ENCODE assay signal across 8 cellular contexts in genomic region chr14:21437063-21437901, GRCh38. TPM values are rescaled to one million over a fixed set of nuclear protein-coding genes. Genes with fewer than 3 reads are reported as not detected.
DNase-seq lines count a peak whose midpoint lies in the region; ATAC-seq and TF ChIP-seq lines count a peak whose summit lies in the region.

No MANE protein-coding gene starts in this region.

- peak overlapping the region; percentile 78 for H3K4me2 ChIP-seq in mammary epithelial cell (ENCODE audit: insufficient read depth, low read depth, low read length)

- H3K27me3 ChIP-seq in AG04450 (ENCODE audit: control insufficient read depth, insufficient read depth, low read length) (no peaks in the 10 kb centered on the region), WERI-Rb-1 (ENCODE audit: insufficient read depth, low read depth, severe bottlenecking) (no peaks in the 10 kb centered on the region), mammary epithelial cell (ENCODE audit: insufficient read depth, low read length) (no peaks in the 10 kb centered on the region), iPS-20b (ENCODE audit: insufficient read depth, low read length) (no peaks in the 10 kb centered on the region)

- BruUV-seq in mammary epithelial cell (replicated peaks; lab: Mats Ljungman, UMichigan) = TSS peak; percentile 35

- peaks cover 97% of the 10 kb centered on the region for H3K79me2 ChIP-seq in mammary epithelial cell (ENCODE audit: insufficient read depth, low read length)

- H3K4me1 ChIP-seq in mammary epithelial cell (ENCODE audit: insufficient read depth, low read length) = peaks cover 12% of the 10 kb centered on the region
- peaks cover 7% of the 10 kb centered on the region; the same call in 1 of the 2 replicates for H3K4me1 ChIP-seq in iPS-20b (ENCODE audit: insufficient read depth, low read length)

- H2AFZ ChIP-seq in mammary epithelial cell (ENCODE audit: low read depth, low read length) = peak overlapping the region; percentile 96

- CTCF ChIA-PET in AG04450 (lab: Charles Lee) (interaction anchor here (1.0 to 2.9 kb wide), 5 partner anchors 19 to 423 kb away, joined by 3 to 23 read pairs (median 6); partner anchors contain the start of genes CHD8, RAB2B and TOX4), mammary epithelial cell (lab: Charles Lee; ENCODE audit: low non-redundant PET) (interaction anchor here (0.5 to 1.0 kb wide), 3 partner anchors 13 to 153 kb away, joined by 3 to 6 read pairs (median 5); partner anchors contain the start of gene CHD8)

- 22% methylated on average over 12 of the region's 33 CpGs for WGBS in mammary epithelial cell (ENCODE audit: low coverage, missing lambda C conversion rate)

- DNase-seq in AG04450 (ENCODE audit: low read depth, low spot score) (peak; percentile 99), NCI-H2196 treated with DMSO at 0.1 percent for 48 hours (lab: John Stamatoyannopoulos, UW; ENCODE audit: unreplicated experiment) (peak; percentile 96), WERI-Rb-1 (peak; percentile 99), mammary epithelial cell (peak; percentile 98)

- TF ChIP-seq CTCF in AG04450 (IDR thresholded peaks at IDR 0.05; ENCODE audit: low read depth, low read length) = no peak
- TF ChIP-seq CTCF in WERI-Rb-1 (IDR thresholded peaks at IDR 0.05; ENCODE audit: low read depth, low read length) = no peak
- TF ChIP-seq CTCF in mammary epithelial cell (conservative IDR thresholded peaks at IDR 0.05 in 1 of 2, IDR thresholded peaks at IDR 0.05 in 1 of 2; ENCODE audit: extremely low read depth in 1 of 2, insufficient read depth in 1 of 2, low read depth in 1 of 2, low read length in 2 of 2) = no peak

- dilution Hi-C loops in mammary epithelial cell (cut with HindIII; ENCODE audit: low sequenced_read_pairs) = no loop called here

- peak overlapping the region; percentile 80 for H3K9ac ChIP-seq in mammary epithelial cell (ENCODE audit: insufficient read depth, low read length)
- H3K9ac ChIP-seq in iPS-20b (ENCODE audit: low read depth, low read length) = peak overlapping the region; percentile 89

- intact Hi-C loops in mammary epithelial cell (cut with micrococcal nuclease) = loop anchor here (1.0 kb wide), 2 partner anchors 19 to 39 kb away; partner anchors contain the start of genes CHD8 and RAB2B

- POLR2A ChIA-PET in AG04450 (lab: Yijun Ruan, JAX) = interaction anchor here (0.6 to 2.0 kb wide), 10 partner anchors 13 to 1094 kb away, joined by 3 to 35 read pairs (median 4); partner anchors contain the start of genes CHD8, METTL3, PARP2 and RAB2B

- no peaks in the 10 kb centered on the region for H4K20me1 ChIP-seq in mammary epithelial cell (ENCODE audit: insufficient read depth, low read length)

- peak; percentile 98 for ATAC-seq in GM18907 (IDR thresholded peaks at IDR 0.05; ENCODE audit: unreplicated experiment)
- peak; percentile 99 for ATAC-seq in HG03139 (IDR thresholded peaks at IDR 0.05; ENCODE audit: unreplicated experiment)

- peak overlapping the region; percentile 93 for H3K4me3 ChIP-seq in AG04450 (ENCODE audit: low read depth, low read length)
- peak overlapping the region; percentile 78 for H3K4me3 ChIP-seq in WERI-Rb-1 (ENCODE audit: low read depth, low read length)
- peak overlapping the region; percentile 80 to 91 (median 84) for H3K4me3 ChIP-seq in mammary epithelial cell (replicated peaks in 1 of 3; ENCODE audit: insufficient read depth in 1 of 3, low read depth in 2 of 3, low read length in 3 of 3)
- H3K4me3 ChIP-seq in iPS-20b (ENCODE audit: low read length) = peak overlapping the region; percentile 89
- H3K4me3 ChIP-seq in skin epidermis = peak overlapping the region; percentile 61 to 96 (median 81)

- H3K9me3 ChIP-seq in AG04450 (ENCODE audit: control insufficient read depth, insufficient read depth, low read length) (no peaks in the 10 kb centered on the region), WERI-Rb-1 (ENCODE audit: severe bottlenecking) (no peaks in the 10 kb centered on the region), mammary epithelial cell (replicated peaks; ENCODE audit: insufficient read depth, low read length) (no peaks in the 10 kb centered on the region), iPS-20b (ENCODE audit: insufficient read depth, low read depth, low read length) (no peaks in the 10 kb centered on the region)

- in situ Hi-C loops in mammary epithelial cell (cut with MboI; ENCODE audit: low sequenced_read_pairs in 2 of 2) = no loop called here

- H3K36me3 ChIP-seq in WERI-Rb-1 (peaks cover 3% of the 10 kb centered on the region), mammary epithelial cell (ENCODE audit: insufficient read depth, low read length) (no peaks in the 10 kb centered on the region), iPS-20b (ENCODE audit: insufficient read depth, low read depth, low read length) (peaks cover 11% of the 10 kb centered on the region; the same call in 1 of the 2 replicates)

- H3K27ac ChIP-seq in AG04450 (ENCODE audit: low read depth, low read length) = peak overlapping the region; percentile 88
- H3K27ac ChIP-seq in WERI-Rb-1 = peak overlapping the region; percentile 90
- H3K27ac ChIP-seq in mammary epithelial cell (ENCODE audit: insufficient read depth, low read depth, low read length) = peak overlapping the region; percentile 80
- peak overlapping the region; percentile 74 for H3K27ac ChIP-seq in iPS-20b (ENCODE audit: low read length)
- peak overlapping the region; percentile 54 to 96 (median 88) for H3K27ac ChIP-seq in skin epidermis

RNA-seq across cellular contexts. Expression of gene CHD8, which starts 18.6 kb away (rescaled TPM):
- polyA plus RNA-seq in AG04450 (2011; rRNA removed) (26.1 and 40.3 TPM in 2 replicates), mammary epithelial cell (15.7 TPM)
- 110 and 136 TPM in 2 replicates for polyA minus RNA-seq in AG04450 (2011; rRNA and poly(A)+ RNA removed)
- total RNA-seq in mammary epithelial cell = 10 to 100 TPM; 69.2 to 76.0 TPM
- 330 TPM for polyA minus RNA-seq in mammary epithelial cell

RNA-seq across cellular contexts. Expression of gene RAB2B, which starts 39.5 kb away (rescaled TPM):
- polyA plus RNA-seq in AG04450 (2011; rRNA removed) (32.6 and 36.7 TPM in 2 replicates), mammary epithelial cell (8.0 TPM)
- polyA minus RNA-seq in AG04450 (2011; rRNA and poly(A)+ RNA removed) = 29.6 and 35.1 TPM in 2 replicates
- total RNA-seq in mammary epithelial cell = 10 to 100 TPM; 17.6 to 21.8 TPM
- polyA minus RNA-seq in mammary epithelial cell = 7.1 TPM

RNA-seq across cellular contexts. Expression of gene TOX4, which starts 39.7 kb away (rescaled TPM):
- 93.7 and 94.6 TPM in 2 replicates for polyA plus RNA-seq in AG04450 (2011; rRNA removed)
- polyA minus RNA-seq in AG04450 (2011; rRNA and poly(A)+ RNA removed) = 91.4 and 118 TPM in 2 replicates
- 10 to 100 TPM; 37.7 to 75.8 TPM for total RNA-seq in mammary epithelial cell
- 82.6 TPM for polyA plus RNA-seq in mammary epithelial cell
- 30.0 TPM for polyA minus RNA-seq in mammary epithelial cell

RNA-seq across cellular contexts. Expression of gene SUPT16H, which starts 53.5 kb away (rescaled TPM):
- polyA plus RNA-seq in AG04450 (2011; rRNA removed) (69.7 and 70.7 TPM in 2 replicates), mammary epithelial cell (58.0 TPM)
- 71.8 and 89.3 TPM in 2 replicates for polyA minus RNA-seq in AG04450 (2011; rRNA and poly(A)+ RNA removed)
- 10 to 100 TPM; 58.3 to 87.2 TPM for total RNA-seq in mammary epithelial cell
- polyA minus RNA-seq in mammary epithelial cell = 140 TPM

Comparison
In these comparisons a context has a peak if more than half of its experiments do, and no peak if none do; other contexts are left out.
1. Peak in every context shown above with its lines: DNase-seq, ATAC-seq, H3K4me3 ChIP-seq and H3K27ac ChIP-seq.